2 cellular contexts compared by ENCODE assay signal in genomic region chr1:212512731-212513559, GRCh38.
A peak's percentile ranks its signal among the peaks of the same experiment; 100 is the strongest.
TF ChIP-seq lines count a peak whose summit lies in the region.

No MANE protein-coding gene starts in this region.

TF ChIP-seq in A549, 52 proteins besides CTCF, POLR2A, EP300 and RAD21 (continued from another document):
- TF ChIP-seq PBX3 (IDR thresholded peaks at IDR 0.05) (peak; percentile 86), CEBPB (IDR thresholded peaks at IDR 0.05) (peak; percentile 45 to 86; a peak in 3 of 4 replicates), GATA3 (IDR thresholded peaks at IDR 0.05; ENCODE audit: borderline replicate concordance) (peak; percentile 95), E2F6 (IDR thresholded peaks at IDR 0.05; ENCODE audit: borderline replicate concordance, low read depth) (0 out of 2 replicates have a peak, but pooled peaks have one; percentile 28), ZSCAN20 (CRISPR knock-in tag; IDR thresholded peaks at IDR 0.05) (no peak), HES2 (IDR thresholded peaks at IDR 0.05) (no peak), RCOR1 (IDR thresholded peaks at IDR 0.05; ENCODE audit: low read depth, low read length) (0 out of 2 replicates have a peak, but pooled peaks have one; percentile 55), BHLHE40 (IDR thresholded peaks at IDR 0.05; ENCODE audit: low read depth, low read length) (no peak), NR3C1 (IDR thresholded peaks at IDR 0.05) (no peak), HDAC2 (IDR thresholded peaks at IDR 0.05) (0 out of 2 replicates have a peak, but pooled peaks have one; percentile 57), JUNB (IDR thresholded peaks at IDR 0.05) (peak; percentile 80), PHF8 (IDR thresholded peaks at IDR 0.05; ENCODE audit: borderline replicate concordance, low read depth) (no peak), JUN (IDR thresholded peaks at IDR 0.05) (peak in 1 of 2 experiments; percentile 77; a peak in 3 of 5 replicates), FOSL2 (IDR thresholded peaks at IDR 0.05) (peak; percentile 50), FOSL2 (CRISPR knock-in tag; IDR thresholded peaks at IDR 0.05) (peak; percentile 79), SMC3 (IDR thresholded peaks at IDR 0.05) (no peak), NPAS2 (CRISPR knock-in tag; IDR thresholded peaks at IDR 0.05; ENCODE audit: borderline replicate concordance) (no peak), KDM1A (IDR thresholded peaks at IDR 0.05; ENCODE audit: low read depth) (peak; percentile 65; the same call in 1 of the 2 replicates), REST (IDR thresholded peaks at IDR 0.05) (no peak)
TF ChIP-seq in A549: peak in this region for 10.

TF ChIP-seq in H1, 55 proteins besides CTCF, POLR2A, EP300 and RAD21 (continued from another document):
- TF ChIP-seq CHD7 (IDR thresholded peaks at IDR 0.05; ENCODE audit: insufficient replicate concordance, low read length), result no peak
- no peak for TF ChIP-seq RFX5 (IDR thresholded peaks at IDR 0.05; ENCODE audit: borderline replicate concordance, low read depth, low read length)
- TF ChIP-seq SRF (IDR thresholded peaks at IDR 0.05; ENCODE audit: low read depth, low read length), result no peak
